In the genomic region with DNA sequence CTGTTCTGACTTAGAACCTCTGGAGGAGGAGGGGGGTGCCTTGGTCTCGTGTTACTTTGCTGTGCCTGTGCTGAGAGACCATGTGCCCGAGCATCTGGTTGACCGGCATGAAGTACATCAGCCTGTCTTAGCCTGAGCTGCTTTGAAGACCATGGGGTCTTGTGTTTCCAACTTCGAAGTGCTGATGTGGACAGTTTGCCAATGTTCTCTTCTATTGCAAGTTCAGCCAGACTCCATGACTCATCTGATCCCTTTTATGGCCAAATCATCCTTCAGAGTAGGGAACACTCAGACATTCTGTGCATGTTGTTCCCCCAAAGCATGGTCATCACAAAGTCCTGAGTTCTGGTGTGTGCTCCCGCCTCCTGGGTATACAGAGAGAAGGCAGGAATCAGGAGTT, we compare ENCODE assay signal across 25 cellular contexts. TPM values are rescaled to one million over a fixed set of nuclear protein-coding genes. Genes with fewer than 3 reads are reported as not detected.
DNase-seq lines count a peak whose midpoint lies in the region; ATAC-seq, FAIRE-seq and TF ChIP-seq lines count a peak whose summit lies in the region.
"Had no signal": no experiment of that assay in that cellular context is flagged by ENCODE, and none has a peak within 500 bp of the region (broad histone marks: within the 10 kb centered on the region; RNA-seq: fewer than 3 reads in every experiment).

No MANE protein-coding gene starts in this region.

- H3K9me3 Mint-ChIP-seq in Caco-2 (ENCODE audit: unreplicated experiment): no peaks in the 10 kb centered on the region
- H3K9me3 Mint-ChIP-seq: CD4-positive, alpha-beta T cell had no signal

- H3K36me3 ChIP-seq in right atrium auricular region (no peaks in the 10 kb centered on the region), mammary epithelial cell (ENCODE audit: insufficient read depth, low read length) (no peaks in the 10 kb centered on the region), aorta (ENCODE audit: control insufficient read depth in 1 of 2, insufficient read depth in 2 of 2, low read length in 1 of 2) (no peaks in the 10 kb centered on the region), Caco-2 (ENCODE audit: control insufficient read depth, insufficient read depth, low read length) (no peaks in the 10 kb centered on the region)
- H3K36me3 ChIP-seq: heart right ventricle had no signal

- 71% methylated on average over 5 of the region's 5 CpGs for WGBS in right cardiac atrium
- WGBS in mammary epithelial cell (ENCODE audit: low coverage, missing lambda C conversion rate): 78% methylated on average over 5 of the region's 5 CpGs
- WGBS in aorta, 2 donors: 63 to 71% methylated on average over 5 of the region's 5 CpGs

- H3K4me2 ChIP-seq in mammary epithelial cell (ENCODE audit: insufficient read depth, low read depth, low read length): no peak overlapping the region

- H3K36me3 Mint-ChIP-seq in Caco-2 (ENCODE audit: insufficient read depth, unreplicated experiment): no peaks in the 10 kb centered on the region

- no peak for FAIRE-seq in HTR-8/SVneo (lab: Jason Lieb, UNC)
- FAIRE-seq: A204.1, kidney had no signal

- DNase-seq in right cardiac atrium: peak in 1 of 3 donors; percentile 38
- DNase-seq in right atrium auricular region (ENCODE audit: low spot score): no peak
- peak; percentile 43 for DNase-seq in mammary epithelial cell
- DNase-seq in inferior parietal cortex (ENCODE audit: extremely low spot score): peak; percentile 18
- DNase-seq in aorta: no peak
- no peak for DNase-seq in Caco-2
- DNase-seq in HTR-8/SVneo (ENCODE audit: insufficient read length, low spot score): no peak
- DNase-seq: activated effector memory CD4-positive, alpha-beta T cell treated with anti-CD3 and anti-CD28 coated beads, Interleukin-2, amount 50 U/mL, for 16 hours; CD4-positive, alpha-beta T cell; DND-41; heart right ventricle; kidney; NCI-H1930; NCI-H446 treated with DMSO at 0.1 percent for 48 hours; NK-92 treated with Interleukin-12 subunit alpha and Interleukin-12 subunit beta, amount 100 ng/mL, for 24 hours; retina; stomach had no signal

- H3K27ac ChIP-seq in right cardiac atrium (ENCODE audit: low read length) (no peak overlapping the region), right atrium auricular region (peak overlapping the region in 1 of 2 donors; percentile 16), mammary epithelial cell (ENCODE audit: insufficient read depth, low read depth, low read length) (no peak overlapping the region), aorta (ENCODE audit: low read depth in 1 of 2, low read length in 2 of 2) (no peak overlapping the region)
- H3K27ac ChIP-seq: coronary artery, heart right ventricle had no signal

- H3K4me1 ChIP-seq in right cardiac atrium (ENCODE audit: control insufficient read depth, insufficient read depth, low read length) (peaks cover 7% of the 10 kb centered on the region), right atrium auricular region (peaks cover 0 to 59% of the 10 kb centered on the region in 2 donors), mammary epithelial cell (ENCODE audit: insufficient read depth, low read length) (peaks cover 35% of the 10 kb centered on the region), aorta (ENCODE audit: control insufficient read depth in 1 of 2, insufficient read depth in 2 of 2, low read length in 2 of 2) (no peaks in the 10 kb centered on the region), Caco-2 (no peaks in the 10 kb centered on the region)

- no peak overlapping the region for H3K4me3 ChIP-seq in right cardiac atrium (ENCODE audit: low read length)
- H3K4me3 ChIP-seq in right atrium auricular region: no peak overlapping the region
- no peak overlapping the region for H3K4me3 ChIP-seq in mammary epithelial cell (replicated peaks in 1 of 3; ENCODE audit: insufficient read depth in 1 of 3, low read depth in 2 of 3, low read length in 3 of 3)
- no peak overlapping the region for H3K4me3 ChIP-seq in aorta (ENCODE audit: low read length in 2 of 2)
- no peak overlapping the region for H3K4me3 ChIP-seq in Caco-2 (ENCODE audit: low read depth, low read length)
- H3K4me3 ChIP-seq: coronary artery, heart right ventricle, stomach had no signal

- POLR2A ChIA-PET in Caco-2 (lab: Charles Lee): no interaction called here

- H3K79me2 ChIP-seq in mammary epithelial cell (ENCODE audit: insufficient read depth, low read length): no peaks in the 10 kb centered on the region

- no peak overlapping the region for H2AFZ ChIP-seq in mammary epithelial cell (ENCODE audit: low read depth, low read length)

- H3K4me3 Mint-ChIP-seq in Caco-2 (ENCODE audit: unreplicated experiment): no peak overlapping the region
- H3K4me3 Mint-ChIP-seq: CD4-positive, alpha-beta T cell had no signal

- no peaks in the 10 kb centered on the region for H3K27me3 ChIP-seq in right cardiac atrium (ENCODE audit: control insufficient read depth, insufficient read depth)
- H3K27me3 ChIP-seq in right atrium auricular region: no peaks in the 10 kb centered on the region
- H3K27me3 ChIP-seq in mammary epithelial cell (ENCODE audit: insufficient read depth, low read length): no peaks in the 10 kb centered on the region
- no peaks in the 10 kb centered on the region for H3K27me3 ChIP-seq in aorta (ENCODE audit: control insufficient read depth in 1 of 2, insufficient read depth in 2 of 2, low read length in 1 of 2)
- H3K27me3 ChIP-seq in Caco-2 (replicated peaks; ENCODE audit: control insufficient read depth, insufficient read depth, low read length): no peaks in the 10 kb centered on the region

- CTCF ChIA-PET in mammary epithelial cell (lab: Charles Lee; ENCODE audit: low non-redundant PET) (no interaction called here), Caco-2 (lab: Charles Lee) (no interaction called here)

- no peak for TF ChIP-seq CTCF in right atrium auricular region (IDR thresholded peaks at IDR 0.05)
- no peak for TF ChIP-seq CTCF in mammary epithelial cell (conservative IDR thresholded peaks at IDR 0.05 in 1 of 2, IDR thresholded peaks at IDR 0.05 in 1 of 2; ENCODE audit: extremely low read depth in 1 of 2, insufficient read depth in 1 of 2, low read depth in 1 of 2, low read length in 2 of 2)
- TF ChIP-seq CTCF in Caco-2 (IDR thresholded peaks at IDR 0.05; ENCODE audit: insufficient read depth in 1 of 2, low read depth in 1 of 2, low read length in 1 of 2, severe bottlenecking in 1 of 2, unreplicated experiment in 1 of 2): no peak

- BruUV-seq in mammary epithelial cell (replicated peaks; lab: Mats Ljungman, UMichigan) (no TSS peak), Caco-2 (replicated peaks; lab: Mats Ljungman, UMichigan) (no TSS peak)

- H3K27ac Mint-ChIP-seq in Caco-2 (ENCODE audit: unreplicated experiment): no peak overlapping the region
- H3K27ac Mint-ChIP-seq: CD4-positive, alpha-beta T cell had no signal

- no peak overlapping the region for H3K9ac ChIP-seq in mammary epithelial cell (ENCODE audit: insufficient read depth, low read length)

- no peaks in the 10 kb centered on the region for H4K20me1 ChIP-seq in mammary epithelial cell (ENCODE audit: insufficient read depth, low read length)

- H3K27me3 Mint-ChIP-seq in Caco-2 (ENCODE audit: insufficient read depth, unreplicated experiment): peaks cover 12% of the 10 kb centered on the region

- dilution Hi-C loops in mammary epithelial cell (cut with HindIII; ENCODE audit: low sequenced_read_pairs): loop anchor here (5.0 kb wide), 1 partner anchor 80 kb away; no protein-coding TSS in a partner anchor

- in situ Hi-C loops in mammary epithelial cell (cut with MboI; ENCODE audit: low sequenced_read_pairs in 2 of 2): no loop called here

- ATAC-seq in right cardiac atrium (peak; percentile 39 to 63), aorta (ENCODE audit: low FRiP score) (peak; percentile 40), GM21515 (IDR thresholded peaks at IDR 0.05; ENCODE audit: unreplicated experiment) (no peak)
- ATAC-seq: HCT116 had no signal

- intact Hi-C loops in right cardiac atrium (cut with DNase I): no loop called here
- intact Hi-C loops in mammary epithelial cell (cut with micrococcal nuclease): no loop called here
- intact Hi-C loops in aorta (cut with DNase I): no loop called here
- intact Hi-C loops in Caco-2 (cut with micrococcal nuclease; ENCODE audit: unreplicated experiment): no loop called here

- no peaks in the 10 kb centered on the region for H3K4me1 Mint-ChIP-seq in Caco-2 (ENCODE audit: low read depth, unreplicated experiment)

- no peaks in the 10 kb centered on the region for H3K9me3 ChIP-seq in right cardiac atrium (ENCODE audit: control insufficient read depth, low read length)
- no peaks in the 10 kb centered on the region for H3K9me3 ChIP-seq in right atrium auricular region
- H3K9me3 ChIP-seq in mammary epithelial cell (replicated peaks; ENCODE audit: insufficient read depth, low read length): no peaks in the 10 kb centered on the region
- no peaks in the 10 kb centered on the region for H3K9me3 ChIP-seq in aorta (ENCODE audit: control insufficient read depth, low read length)
- H3K9me3 ChIP-seq in Caco-2: no peaks in the 10 kb centered on the region
- H3K9me3 ChIP-seq: heart right ventricle, stomach had no signal

RNA-seq across cellular contexts. Expression of a gene that starts 6.0 kb away (rescaled TPM):
- total RNA-seq in right cardiac atrium (under 1 TPM in 1 of 4 donors, not detected in 3; 0.31 TPM), right atrium auricular region (not detected), mammary epithelial cell (not detected), aorta (under 1 TPM in 1 of 2 donors, not detected in 1; 0.81 TPM), Caco-2 (2022) (not detected in 2 replicates)
- polyA plus RNA-seq in right cardiac atrium (0.02 TPM), mammary epithelial cell (not detected), aorta (not detected)
- polyA minus RNA-seq in mammary epithelial cell: not detected
- total RNA-seq: CD4-positive, alpha-beta T cell; heart right ventricle; urinary bladder had no signal
- polyA plus RNA-seq: heart right ventricle, neural cell, urinary bladder had no signal

RNA-seq across cellular contexts. Expression of a gene that starts 6.5 kb away (rescaled TPM):
- total RNA-seq in right cardiac atrium (1 to 10 TPM; 4.7 to 6.3 (median 5.5) TPM), right atrium auricular region (1 to 10 TPM; 2.7 to 7.3 TPM), mammary epithelial cell (1 to 10 TPM in 1 of 2 donors, under 1 TPM in 1; 0.14 to 3.0 TPM), aorta (under 1 TPM; 0.23 to 0.33 TPM), Caco-2 (2022) (0.05 and 0.07 TPM in 2 replicates)
- polyA plus RNA-seq in right cardiac atrium (3.2 TPM), mammary epithelial cell (not detected), aorta (under 1 TPM; 0.18 to 0.25 TPM)
- not detected for polyA minus RNA-seq in mammary epithelial cell

RNA-seq across cellular contexts. Expression of a gene that starts 53.2 kb away (rescaled TPM):
- total RNA-seq in right cardiac atrium (not detected), right atrium auricular region (not detected), mammary epithelial cell (not detected), aorta (not detected), Caco-2 (2022) (not detected in 2 replicates)
- polyA plus RNA-seq in right cardiac atrium (not detected), mammary epithelial cell (0.05 TPM), aorta (under 1 TPM; 0.03 to 0.13 TPM)
- not detected for polyA minus RNA-seq in mammary epithelial cell
- total RNA-seq: activated CD8-positive, alpha-beta memory T cell treated with anti-CD3 and anti-CD28 coated beads for 36 hours; CD4-positive, alpha-beta T cell; heart right ventricle; kidney; T-helper 1 cell treated with Interleukin-12 subunit alpha and Interleukin-12 subunit beta and Interleukin-4 antibody, amounts not matched to agents 30 ng/mL and 1 ng/mL, for 36 hours had no signal
- polyA plus RNA-seq: heart right ventricle, neural cell, stomach had no signal

Comparison
In these comparisons a context has a peak if more than half of its experiments do, and no peak if none do; other contexts are left out.
1. DNase-seq: peak in mammary epithelial cell (single experiment) and inferior parietal cortex (single experiment); none in right atrium auricular region (single experiment), aorta (0 of 2), Caco-2 (0 of 2) and HTR-8/SVneo (single experiment).